Comparison of ENCODE assay signal across 15 cellular contexts in genomic region chr2:33219850-33220275, GRCh38.
A peak's percentile ranks its signal among the peaks of the same experiment; 100 is the strongest.
DNase-seq lines count a peak whose midpoint lies in the region; ATAC-seq and TF ChIP-seq lines count a peak whose summit lies in the region.
"Had no signal": no experiment of that assay in that cellular context is flagged by ENCODE, and none has a peak within 500 bp of the region (broad histone marks: within the 10 kb centered on the region; RNA-seq: fewer than 3 reads in every experiment).

No MANE protein-coding gene starts in this region.

- H3K27ac Mint-ChIP-seq in activated T-cell treated with anti-CD3 and anti-CD28 coated beads, Interleukin-2, amount 50 U/mL, for 72 hours = peak overlapping the region; percentile 1
- peak overlapping the region; percentile 19 for H3K27ac Mint-ChIP-seq in T-helper 17 cell
- H3K27ac Mint-ChIP-seq: effector memory CD8-positive, alpha-beta T cell had no signal

- H4K20me1 ChIP-seq in smooth muscle cell (ENCODE audit: low read depth) = no peaks in the 10 kb centered on the region

- peaks cover 3% of the 10 kb centered on the region for H3K36me3 ChIP-seq in smooth muscle cell (ENCODE audit: low read depth)

- no peak for DNase-seq in activated T-cell treated with anti-CD3 and anti-CD28 coated beads, Interleukin-2, amount 50 U/mL, for 72 hours
- no peak for DNase-seq in activated T-cell treated with anti-CD3 and anti-CD28 coated beads, Interleukin-2, amount 50 U/mL, for 4 hours
- no peak for DNase-seq in T-helper 17 cell
- DNase-seq in fibroblast of the aortic adventitia (ENCODE audit: low read depth) = peak; percentile 47
- DNase-seq in smooth muscle cell (lab: John Stamatoyannopoulos, UW; ENCODE audit: unreplicated experiment) = no peak
- no peak for DNase-seq in NCI-H1436 (lab: John Stamatoyannopoulos, UW)
- no peak for DNase-seq in G401 (ENCODE audit: low spot score)
- DNase-seq: activated CD8-positive, alpha-beta memory T cell treated with anti-CD3 and anti-CD28 coated beads, Interleukin-2, amount 50 U/mL, for 4 hours; COR-L47; effector memory CD8-positive, alpha-beta T cell; heart right ventricle; left ventricle myocardium superior; NCI-H1417 treated with DMSO at 0.1 percent for 48 hours; SHP77 had no signal

- H3K9me3 ChIP-seq in T-helper 17 cell (ENCODE audit: control insufficient read depth, low read length, poor library complexity, severe bottlenecking) (no peaks in the 10 kb centered on the region), smooth muscle cell (replicated peaks; ENCODE audit: low read depth) (no peaks in the 10 kb centered on the region)
- H3K9me3 ChIP-seq: heart right ventricle had no signal

- in situ Hi-C loops in G401 (cut with HindIII; ENCODE audit: low sequenced_read_pairs) = no loop called here

- WGBS in smooth muscle cell (ENCODE audit: low lambda C conversion rate) = 4% methylated on average over 2 of the region's 2 CpGs

- peak overlapping the region; percentile 52 for H3K4me2 ChIP-seq in smooth muscle cell

- peak overlapping the region; percentile 7 for H3K9ac ChIP-seq in smooth muscle cell (ENCODE audit: low read depth)

- H3F3A ChIP-seq in smooth muscle cell (ENCODE audit: low read depth) = no peaks in the 10 kb centered on the region

- H3K4me1 Mint-ChIP-seq in activated T-cell treated with anti-CD3 and anti-CD28 coated beads, Interleukin-2, amount 50 U/mL, for 72 hours (ENCODE audit: low read depth) = peaks cover 14% of the 10 kb centered on the region
- H3K4me1 Mint-ChIP-seq in activated T-cell treated with anti-CD3 and anti-CD28 coated beads, Interleukin-2, amount 50 U/mL, for 4 hours (ENCODE audit: low read depth) = no peaks in the 10 kb centered on the region
- H3K4me1 Mint-ChIP-seq in T-helper 17 cell = no peaks in the 10 kb centered on the region

- peak overlapping the region in 1 of 2 donors; percentile 50 for H3K4me3 Mint-ChIP-seq in activated T-cell treated with anti-CD3 and anti-CD28 coated beads, Interleukin-2, amount 50 U/mL, for 72 hours
- no peak overlapping the region for H3K4me3 Mint-ChIP-seq in activated T-cell treated with anti-CD3 and anti-CD28 coated beads, Interleukin-2, amount 50 U/mL, for 4 hours
- H3K4me3 Mint-ChIP-seq in T-helper 17 cell = no peak overlapping the region
- H3K4me3 Mint-ChIP-seq: effector memory CD8-positive, alpha-beta T cell had no signal

- peaks cover 31% of the 10 kb centered on the region for H3K27me3 Mint-ChIP-seq in activated T-cell treated with anti-CD3 and anti-CD28 coated beads, Interleukin-2, amount 50 U/mL, for 72 hours (ENCODE audit: low read depth)
- H3K27me3 Mint-ChIP-seq in activated T-cell treated with anti-CD3 and anti-CD28 coated beads, Interleukin-2, amount 50 U/mL, for 4 hours (ENCODE audit: low read depth) = peaks cover 9% of the 10 kb centered on the region
- H3K27me3 Mint-ChIP-seq in T-helper 17 cell = no peaks in the 10 kb centered on the region

- H3K79me2 ChIP-seq in smooth muscle cell (ENCODE audit: low read depth) = no peaks in the 10 kb centered on the region

- no peaks in the 10 kb centered on the region for H3K9me3 Mint-ChIP-seq in activated T-cell treated with anti-CD3 and anti-CD28 coated beads, Interleukin-2, amount 50 U/mL, for 72 hours
- H3K9me3 Mint-ChIP-seq in activated T-cell treated with anti-CD3 and anti-CD28 coated beads, Interleukin-2, amount 50 U/mL, for 4 hours = no peaks in the 10 kb centered on the region
- H3K9me3 Mint-ChIP-seq: effector memory CD8-positive, alpha-beta T cell had no signal

- H3K36me3 Mint-ChIP-seq in activated T-cell treated with anti-CD3 and anti-CD28 coated beads, Interleukin-2, amount 50 U/mL, for 72 hours (ENCODE audit: insufficient read depth in 2 of 2) = no peaks in the 10 kb centered on the region
- H3K36me3 Mint-ChIP-seq in activated T-cell treated with anti-CD3 and anti-CD28 coated beads, Interleukin-2, amount 50 U/mL, for 4 hours (ENCODE audit: insufficient read depth) = no peaks in the 10 kb centered on the region
- no peaks in the 10 kb centered on the region for H3K36me3 Mint-ChIP-seq in T-helper 17 cell (ENCODE audit: low read depth)

- peaks cover 7% of the 10 kb centered on the region for H3K4me1 ChIP-seq in smooth muscle cell (ENCODE audit: low read depth)

- no peak for TF ChIP-seq CTCF in fibroblast of the aortic adventitia (IDR thresholded peaks at IDR 0.05; ENCODE audit: insufficient read depth, low read length)
- TF ChIP-seq CTCF in smooth muscle cell (IDR thresholded peaks at IDR 0.05; ENCODE audit: borderline replicate concordance, insufficient read depth, poor library complexity, severe bottlenecking) = no peak

- H3K27me3 ChIP-seq in smooth muscle cell (ENCODE audit: low read depth) = no peaks in the 10 kb centered on the region
- H3K27me3 ChIP-seq: heart right ventricle had no signal

- peak overlapping the region; percentile 87 for H3K27ac ChIP-seq in smooth muscle cell (ENCODE audit: low read depth)

- H3K4me3 ChIP-seq in fibroblast of the aortic adventitia (ENCODE audit: low read depth, low read length) (no peak overlapping the region), smooth muscle cell (no peak overlapping the region)
- H3K4me3 ChIP-seq: heart right ventricle had no signal

- no peak overlapping the region for H2AFZ ChIP-seq in smooth muscle cell (ENCODE audit: low read depth)

- peak; percentile 34 to 57 for ATAC-seq in activated T-cell treated with anti-CD3 and anti-CD28 coated beads, Interleukin-2, amount 50 U/mL, for 72 hours (replicated peaks in 1 of 2)
- ATAC-seq in activated T-cell treated with anti-CD3 and anti-CD28 coated beads, Interleukin-2, amount 50 U/mL, for 4 hours = no peak
- ATAC-seq in T-helper 17 cell (no peak), HG03280 (IDR thresholded peaks at IDR 0.05; ENCODE audit: unreplicated experiment) (no peak)
- ATAC-seq: effector memory CD8-positive, alpha-beta T cell; left ventricle myocardium superior had no signal

Comparison
In these comparisons a context has a peak if more than half of its experiments do, and no peak if none do; other contexts are left out.
1. ATAC-seq: peak in activated T-cell treated with anti-CD3 and anti-CD28 coated beads, Interleukin-2, amount 50 U/mL, for 72 hours (2 of 2); none in activated T-cell treated with anti-CD3 and anti-CD28 coated beads, Interleukin-2, amount 50 U/mL, for 4 hours (0 of 2), T-helper 17 cell (single experiment) and HG03280 (single experiment).